ENCODE assay signal across 25 cellular contexts in the genomic region with DNA sequence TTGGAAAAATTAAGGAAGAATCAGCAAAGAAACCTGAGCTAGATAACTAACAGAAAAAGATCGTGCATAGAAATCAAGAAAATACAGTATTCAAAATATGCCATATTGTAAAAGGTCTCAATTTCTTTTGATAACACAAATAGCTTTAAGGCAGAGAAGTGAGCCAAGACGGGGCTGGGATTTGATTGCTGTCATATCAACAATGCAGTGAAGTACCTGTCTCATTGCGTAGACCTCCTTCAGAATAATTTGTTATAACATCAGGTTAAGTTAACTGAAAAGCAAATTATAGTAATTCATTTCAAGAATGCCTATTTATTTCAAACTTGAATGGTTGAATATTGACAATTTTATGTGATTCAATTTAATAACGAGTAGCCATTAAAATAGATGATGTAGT.
"Had no signal": no experiment of that assay in that cellular context is flagged by ENCODE, and none has a peak within 500 bp of the region (broad histone marks: within the 10 kb centered on the region; RNA-seq: fewer than 3 reads in every experiment).

No MANE protein-coding gene starts in this region.

- H3K79me2 ChIP-seq: hepatocyte had no signal

- H3K4me1 Mint-ChIP-seq: endodermal cell had no signal

- H3K27me3 ChIP-seq: colonic mucosa, esophagus muscularis mucosa, esophagus squamous epithelium, foreskin keratinocyte, gastrocnemius medialis, gastroesophageal sphincter, heart left ventricle, heart right ventricle, hepatocyte had no signal

- H3K4me3 ChIP-seq: colonic mucosa, coronary artery, dorsolateral prefrontal cortex, esophagus muscularis mucosa, esophagus squamous epithelium, gastrocnemius medialis, gastroesophageal sphincter, heart left ventricle, heart right ventricle, hepatocyte had no signal

- H3K27me3 Mint-ChIP-seq: dendritic cell treated with granulocyte-macrophage colony-stimulating factor and Interleukin-4, amounts not matched to agents 40 ng/mL and 50 ng/mL, for 4 days; effector memory CD8-positive, alpha-beta T cell had no signal

- DNase-seq: colonic mucosa; cortex of kidney; dermis blood vessel endothelial cell; dorsolateral prefrontal cortex; effector CD4-positive, alpha-beta T cell; effector CD8-positive, alpha-beta T cell; effector memory CD4-positive, alpha-beta T cell; effector memory CD8-positive, alpha-beta T cell; endodermal cell; erythroblast; esophagus squamous epithelium; foreskin fibroblast; foreskin keratinocyte; foreskin melanocyte; gastrocnemius medialis; glutamatergic neuron; head of caudate nucleus; heart left ventricle; heart right ventricle had no signal

- H3K27ac ChIP-seq: colonic mucosa, coronary artery, dorsolateral prefrontal cortex, epithelial cell of prostate, esophagus muscularis mucosa, esophagus squamous epithelium, foreskin keratinocyte, gastrocnemius medialis, gastroesophageal sphincter, heart left ventricle, heart right ventricle, hepatocyte had no signal

- H3K4me2 ChIP-seq: hepatocyte had no signal

- H3K4me3 Mint-ChIP-seq: dendritic cell treated with granulocyte-macrophage colony-stimulating factor and Interleukin-4, amounts not matched to agents 40 ng/mL and 50 ng/mL, for 4 days; effector memory CD8-positive, alpha-beta T cell; endodermal cell had no signal

- H3K36me3 ChIP-seq: colonic mucosa, esophagus muscularis mucosa, esophagus squamous epithelium, gastrocnemius medialis, gastroesophageal sphincter, heart left ventricle, heart right ventricle had no signal

- H3K9me3 ChIP-seq: colonic mucosa, esophagus muscularis mucosa, esophagus squamous epithelium, gastrocnemius medialis, gastroesophageal sphincter had no signal

- H2AFZ ChIP-seq: hepatocyte had no signal

- H3K27ac Mint-ChIP-seq: dendritic cell treated with granulocyte-macrophage colony-stimulating factor and Interleukin-4, amounts not matched to agents 40 ng/mL and 50 ng/mL, for 4 days; effector memory CD8-positive, alpha-beta T cell; endodermal cell had no signal
